ENCODE assay signal across 25 cellular contexts in genomic region chr12:92737855-92738850, GRCh38. TPM values are rescaled to one million over a fixed set of nuclear protein-coding genes. Genes with fewer than 3 reads are reported as not detected.
"Had no signal": no experiment of that assay in that cellular context is flagged by ENCODE, and none has a peak within 500 bp of the region (broad histone marks: within the 10 kb centered on the region; RNA-seq: fewer than 3 reads in every experiment).

No MANE protein-coding gene starts in this region.

- H3K4me3 Mint-ChIP-seq: activated CD4-positive, alpha-beta memory T cell treated with anti-CD3 and anti-CD28 coated beads, Interleukin-2, amount 10 ng/mL, durations not matched to agents 7 days and 5 days; activated CD4-positive, alpha-beta T cell treated with anti-CD3 and anti-CD28 coated beads for 36 hours; activated naive CD4-positive, alpha-beta T cell treated with anti-CD3 and anti-CD28 coated beads for 36 hours; activated naive CD8-positive, alpha-beta T cell; activated T-helper 17 cell treated with anti-CD3 and anti-CD28 coated beads, Interleukin-2, amount 50 U/mL, for 72 hours had no signal

- H3K4me2 ChIP-seq: SK-N-SH had no signal

- H3K27ac ChIP-seq: brain microvascular endothelial cell, cardiac muscle cell, SJCRH30 had no signal

- DNase-seq: activated CD4-positive, alpha-beta memory T cell treated with anti-CD3 and anti-CD28 coated beads, Interleukin-2, amount 10 ng/mL, durations not matched to agents 7 days and 5 days; activated CD4-positive, alpha-beta T cell treated with anti-CD3 and anti-CD28 coated beads for 36 hours; activated CD4-positive, alpha-beta T cell treated with anti-CD3 and anti-CD28 coated beads, Interleukin-2, amount 50 U/mL, for 1 hour; activated gamma-delta T cell; activated naive CD4-positive, alpha-beta T cell treated with anti-CD3 and anti-CD28 coated beads for 36 hours; activated T-cell treated with anti-CD3 and anti-CD28 coated beads for 4 hours; activated T-cell treated with anti-CD3 and anti-CD28 coated beads, Interleukin-2, amount 50 U/mL, for 48 hours; amygdala; brain microvascular endothelial cell; MM.1S; NCI-H1105; NCI-H1436; NCI-H1694 treated with DMSO at 0.1 percent for 48 hours; NCI-H2081; RPMI8226; SK-N-SH; T-helper 1 cell had no signal

- ATAC-seq: activated CD4-positive, alpha-beta T cell treated with anti-CD3 and anti-CD28 coated beads for 36 hours; activated T-helper 17 cell treated with anti-CD3 and anti-CD28 coated beads, Interleukin-2, amount 50 U/mL, for 72 hours; Panc1; Right ventricle myocardium inferior had no signal

- H3K9ac ChIP-seq: SK-N-SH had no signal

- H3K36me3 ChIP-seq: brain microvascular endothelial cell, cardiac muscle cell, SJCRH30 had no signal

- H3K36me3 Mint-ChIP-seq: activated naive CD8-positive, alpha-beta T cell had no signal

- H3K9me2 ChIP-seq: SK-N-SH had no signal

- H3K27ac Mint-ChIP-seq: activated CD4-positive, alpha-beta memory T cell treated with anti-CD3 and anti-CD28 coated beads, Interleukin-2, amount 10 ng/mL, durations not matched to agents 7 days and 5 days; activated CD4-positive, alpha-beta T cell treated with anti-CD3 and anti-CD28 coated beads for 36 hours; activated naive CD4-positive, alpha-beta T cell treated with anti-CD3 and anti-CD28 coated beads for 36 hours; activated naive CD8-positive, alpha-beta T cell; activated T-helper 17 cell treated with anti-CD3 and anti-CD28 coated beads, Interleukin-2, amount 50 U/mL, for 72 hours had no signal

- H3K27me3 ChIP-seq: brain microvascular endothelial cell, cardiac muscle cell, SJCRH30 had no signal

- H3K4me1 Mint-ChIP-seq: activated CD4-positive, alpha-beta memory T cell treated with anti-CD3 and anti-CD28 coated beads, Interleukin-2, amount 10 ng/mL, durations not matched to agents 7 days and 5 days; activated T-helper 17 cell treated with anti-CD3 and anti-CD28 coated beads, Interleukin-2, amount 50 U/mL, for 72 hours had no signal

- H3K4me3 ChIP-seq: cardiac muscle cell, SJCRH30 had no signal

- H3K9me3 ChIP-seq: SJCRH30, SK-N-SH had no signal

- H3K9me3 Mint-ChIP-seq: activated CD4-positive, alpha-beta memory T cell treated with anti-CD3 and anti-CD28 coated beads, Interleukin-2, amount 10 ng/mL, durations not matched to agents 7 days and 5 days; activated naive CD4-positive, alpha-beta T cell treated with anti-CD3 and anti-CD28 coated beads for 36 hours; activated T-helper 17 cell treated with anti-CD3 and anti-CD28 coated beads, Interleukin-2, amount 50 U/mL, for 72 hours had no signal

RNA-seq across cellular contexts. Expression of gene PLEKHG7, which starts 35.4 kb away (rescaled TPM):
- total RNA-seq: activated CD4-positive, alpha-beta T cell treated with anti-CD3 and anti-CD28 coated beads for 36 hours; activated CD8-positive, alpha-beta memory T cell treated with anti-CD3 and anti-CD28 coated beads for 36 hours; activated naive CD4-positive, alpha-beta T cell treated with anti-CD3 and anti-CD28 coated beads for 36 hours; activated T-helper 17 cell treated with anti-CD3 and anti-CD28 coated beads, Interleukin-2, amount 50 U/mL, for 72 hours; cardiac muscle cell; Right ventricle myocardium inferior; SJCRH30; T-helper 2 cell treated with Interferon-gamma antibody and Interleukin-4, amounts not matched to agents 100 ng/mL and 5 ng/mL, for 36 hours had no signal
- polyA plus RNA-seq: cardiac muscle cell, SK-N-SH had no signal
